Comparison of ENCODE assay signal across 2 cellular contexts in genomic region chr20:62799873-62800272, GRCh38.
A peak's percentile ranks its signal among the peaks of the same experiment; 100 is the strongest.
TF ChIP-seq lines count a peak whose summit lies in the region.

No MANE protein-coding gene starts in this region.

TF ChIP-seq in K562, 482 proteins besides CTCF, POLR2A, EP300 and RAD21:
- TF ChIP-seq RBFOX2 (IDR thresholded peaks at IDR 0.05; ENCODE audit: low read depth, low read length) (peak; percentile 14), FOXA3 (CRISPR knock-in tag; conservative IDR thresholded peaks at IDR 0.05 in 1 of 2, IDR thresholded peaks at IDR 0.05 in 1 of 2) (no peak), BRF1 (IDR thresholded peaks at IDR 0.05; ENCODE audit: borderline replicate concordance, extremely low read depth, insufficient read length) (no peak)
TF ChIP-seq in K562: peak in this region for 1.

TF ChIP-seq in SK-N-SH, 30 proteins besides CTCF, POLR2A, EP300 and RAD21:
- TF ChIP-seq GATA2 (CRISPR knock-in tag; IDR thresholded peaks at IDR 0.05) (no peak), RXRA (IDR thresholded peaks at IDR 0.05; ENCODE audit: borderline replicate concordance, low read depth) (no peak), TAF1 (IDR thresholded peaks at IDR 0.05; ENCODE audit: borderline replicate concordance, low read depth, low read length) (no peak), MEF2A (IDR thresholded peaks at IDR 0.05; ENCODE audit: borderline replicate concordance, low read depth) (no peak), SIN3A (IDR thresholded peaks at IDR 0.05; ENCODE audit: borderline replicate concordance, low read depth, low read length) (no peak), MAX (IDR thresholded peaks at IDR 0.05; ENCODE audit: low read depth) (no peak), YY1 (IDR thresholded peaks at IDR 0.05; ENCODE audit: low read depth) (no peak)
